1 cellular context compared by ENCODE assay signal in the genomic region with DNA sequence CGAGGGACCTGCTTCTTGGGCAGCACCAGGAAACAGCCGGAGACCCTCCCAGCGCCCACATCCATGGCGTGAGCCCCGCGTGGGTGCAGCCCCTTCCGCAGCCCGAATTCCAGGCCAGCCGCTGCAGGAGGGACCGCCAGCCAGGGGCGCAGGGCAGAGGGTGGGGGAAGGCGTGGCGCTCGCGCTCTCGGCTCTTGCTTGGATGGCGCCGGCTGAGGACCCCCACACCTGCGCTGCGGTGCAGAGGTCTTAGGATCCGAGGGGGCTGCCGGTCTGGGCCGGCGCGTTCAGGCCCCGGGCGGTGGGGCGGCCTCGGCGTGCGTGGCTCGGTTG.
TF ChIP-seq lines count a peak whose summit lies in the region.

No MANE protein-coding gene starts in this region.

TF ChIP-seq in WTC11, 78 proteins besides CTCF, POLR2A, EP300 and RAD21 (continued from another document):
- TF ChIP-seq, protein P1, sequence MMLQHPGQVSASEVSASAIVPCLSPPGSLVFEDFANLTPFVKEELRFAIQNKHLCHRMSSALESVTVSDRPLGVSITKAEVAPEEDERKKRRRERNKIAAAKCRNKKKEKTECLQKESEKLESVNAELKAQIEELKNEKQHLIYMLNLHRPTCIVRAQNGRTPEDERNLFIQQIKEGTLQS (CRISPR knock-in tag; conservative IDR thresholded peaks at IDR 0.05): no peak
- TF ChIP-seq, protein P2, sequence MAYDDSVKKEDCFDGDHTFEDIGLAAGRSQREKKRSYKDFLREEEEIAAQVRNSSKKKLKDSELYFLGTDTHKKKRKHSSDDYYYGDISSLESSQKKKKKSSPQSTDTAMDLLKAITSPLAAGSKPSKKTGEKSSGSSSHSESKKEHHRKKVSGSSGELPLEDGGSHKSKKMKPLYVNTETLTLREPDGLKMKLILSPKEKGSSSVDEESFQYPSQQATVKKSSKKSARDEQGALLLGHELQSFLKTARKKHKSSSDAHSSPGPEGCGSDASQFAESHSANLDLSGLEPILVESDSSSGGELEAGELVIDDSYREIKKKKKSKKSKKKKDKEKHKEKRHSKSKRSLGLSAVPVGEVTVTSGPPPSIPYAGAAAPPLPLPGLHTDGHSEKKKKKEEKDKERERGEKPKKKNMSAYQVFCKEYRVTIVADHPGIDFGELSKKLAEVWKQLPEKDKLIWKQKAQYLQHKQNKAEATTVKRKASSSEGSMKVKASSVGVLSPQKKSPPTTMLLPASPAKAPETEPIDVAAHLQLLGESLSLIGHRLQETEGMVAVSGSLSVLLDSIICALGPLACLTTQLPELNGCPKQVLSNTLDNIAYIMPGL (CRISPR knock-in tag; IDR thresholded peaks at IDR 0.05): no peak
- TF ChIP-seq, protein P3, sequence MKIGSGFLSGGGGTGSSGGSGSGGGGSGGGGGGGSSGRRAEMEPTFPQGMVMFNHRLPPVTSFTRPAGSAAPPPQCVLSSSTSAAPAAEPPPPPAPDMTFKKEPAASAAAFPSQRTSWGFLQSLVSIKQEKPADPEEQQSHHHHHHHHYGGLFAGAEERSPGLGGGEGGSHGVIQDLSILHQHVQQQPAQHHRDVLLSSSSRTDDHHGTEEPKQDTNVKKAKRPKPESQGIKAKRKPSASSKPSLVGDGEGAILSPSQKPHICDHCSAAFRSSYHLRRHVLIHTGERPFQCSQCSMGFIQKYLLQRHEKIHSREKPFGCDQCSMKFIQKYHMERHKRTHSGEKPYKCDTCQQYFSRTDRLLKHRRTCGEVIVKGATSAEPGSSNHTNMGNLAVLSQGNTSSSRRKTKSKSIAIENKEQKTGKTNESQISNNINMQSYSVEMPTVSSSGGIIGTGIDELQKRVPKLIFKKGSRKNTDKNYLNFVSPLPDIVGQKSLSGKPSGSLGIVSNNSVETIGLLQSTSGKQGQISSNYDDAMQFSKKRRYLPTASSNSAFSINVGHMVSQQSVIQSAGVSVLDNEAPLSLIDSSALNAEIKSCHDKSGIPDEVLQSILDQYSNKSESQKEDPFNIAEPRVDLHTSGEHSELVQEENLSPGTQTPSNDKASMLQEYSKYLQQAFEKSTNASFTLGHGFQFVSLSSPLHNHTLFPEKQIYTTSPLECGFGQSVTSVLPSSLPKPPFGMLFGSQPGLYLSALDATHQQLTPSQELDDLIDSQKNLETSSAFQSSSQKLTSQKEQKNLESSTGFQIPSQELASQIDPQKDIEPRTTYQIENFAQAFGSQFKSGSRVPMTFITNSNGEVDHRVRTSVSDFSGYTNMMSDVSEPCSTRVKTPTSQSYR (CRISPR knock-in tag; IDR thresholded peaks at IDR 0.05): no peak
- no peak for TF ChIP-seq GABPB1 (CRISPR knock-in tag; IDR thresholded peaks at IDR 0.05)
- no peak for TF ChIP-seq ZBTB21 (CRISPR knock-in tag; IDR thresholded peaks at IDR 0.05; ENCODE audit: borderline replicate concordance)
- no peak for TF ChIP-seq PRRX2 (CRISPR knock-in tag; IDR thresholded peaks at IDR 0.05)
- TF ChIP-seq MXD4 (CRISPR knock-in tag; IDR thresholded peaks at IDR 0.05; ENCODE audit: borderline replicate concordance): no peak
- no peak for TF ChIP-seq MYBL2 (CRISPR knock-in tag; IDR thresholded peaks at IDR 0.05)
- TF ChIP-seq, protein P4, sequence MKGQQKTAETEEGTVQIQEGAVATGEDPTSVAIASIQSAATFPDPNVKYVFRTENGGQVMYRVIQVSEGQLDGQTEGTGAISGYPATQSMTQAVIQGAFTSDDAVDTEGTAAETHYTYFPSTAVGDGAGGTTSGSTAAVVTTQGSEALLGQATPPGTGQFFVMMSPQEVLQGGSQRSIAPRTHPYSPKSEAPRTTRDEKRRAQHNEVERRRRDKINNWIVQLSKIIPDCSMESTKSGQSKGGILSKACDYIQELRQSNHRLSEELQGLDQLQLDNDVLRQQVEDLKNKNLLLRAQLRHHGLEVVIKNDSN (CRISPR knock-in tag; IDR thresholded peaks at IDR 0.05): no peak
- no peak for TF ChIP-seq ATF1 (CRISPR knock-in tag; IDR thresholded peaks at IDR 0.05)
